In the genomic region with DNA sequence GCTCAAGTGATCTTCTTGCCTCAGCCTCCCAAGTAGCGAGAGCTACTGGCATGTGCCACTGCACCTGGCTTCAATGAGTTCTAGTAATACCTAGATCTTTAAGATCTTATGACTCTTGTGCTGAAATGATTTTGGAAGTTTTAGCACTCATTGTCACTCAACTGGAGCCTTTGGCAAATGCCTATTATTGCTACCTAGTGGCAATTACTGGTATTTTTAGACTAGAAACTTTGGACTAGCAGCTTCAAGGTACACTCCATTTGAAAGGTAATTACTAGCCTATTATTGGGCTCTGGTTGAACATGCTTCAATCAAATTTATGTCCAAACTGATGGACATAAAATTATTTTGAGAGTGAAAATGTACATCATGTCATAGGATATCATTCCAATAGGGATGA, we compare ENCODE assay signal across 22 cellular contexts.
A peak's percentile ranks its signal among the peaks of the same experiment; 100 is the strongest.
DNase-seq lines count a peak whose midpoint lies in the region; ATAC-seq and TF ChIP-seq lines count a peak whose summit lies in the region.
"Had no signal": no experiment of that assay in that cellular context is flagged by ENCODE, and none has a peak within 500 bp of the region (broad histone marks: within the 10 kb centered on the region; RNA-seq: fewer than 3 reads in every experiment).

No MANE protein-coding gene starts in this region.

- H3K4me1 ChIP-seq in PC-3 (ENCODE audit: insufficient read depth, low read length): no peaks in the 10 kb centered on the region
- H3K4me1 ChIP-seq: A549, Caco-2 had no signal

- TF ChIP-seq CTCF in 22Rv1 (IDR thresholded peaks at IDR 0.05): peak; percentile 40
- TF ChIP-seq CTCF in GM12872 (IDR thresholded peaks at IDR 0.05; ENCODE audit: insufficient read depth, low read depth, low read length): 0 out of 3 replicates have a peak, but pooled peaks have one; percentile 6
- peak; percentile 35 for TF ChIP-seq CTCF in PC-3 (conservative IDR thresholded peaks at IDR 0.05; ENCODE audit: low read depth, low read length)
- peak; percentile 29 for TF ChIP-seq CTCF in neural crest cell (conservative IDR thresholded peaks at IDR 0.05)

- H3K4me3 ChIP-seq in PC-3 (ENCODE audit: low read length): no peak overlapping the region
- H3K4me3 ChIP-seq: A549, K562 had no signal

- peaks cover 3% of the 10 kb centered on the region for H3K27me3 Mint-ChIP-seq in neural crest cell (ENCODE audit: low read depth)

- no peaks in the 10 kb centered on the region for H3K9me2 ChIP-seq in PC-3 (replicated peaks; ENCODE audit: low read length)

- no peaks in the 10 kb centered on the region for H3K79me2 ChIP-seq in PC-3 (ENCODE audit: low read length)

- no peak overlapping the region for H2AFZ ChIP-seq in PC-3 (ENCODE audit: low read length)

- H3K27me3 ChIP-seq in PC-3 (ENCODE audit: low read length): peaks cover 16% of the 10 kb centered on the region

- H3K27ac Mint-ChIP-seq in neural crest cell (ENCODE audit: unreplicated experiment): no peak overlapping the region

- H3K27ac ChIP-seq in 22Rv1 (no peak overlapping the region), PC-3 (ENCODE audit: low read length) (no peak overlapping the region)
- H3K27ac ChIP-seq: A549 had no signal

- H3K4me2 ChIP-seq in PC-3 (ENCODE audit: low read length): no peak overlapping the region
- H3K4me2 ChIP-seq: A549 had no signal

- no peaks in the 10 kb centered on the region for H3K36me3 ChIP-seq in PC-3 (ENCODE audit: low read depth, low read length)

- intact Hi-C loops in PC-3 (cut with micrococcal nuclease) (no loop called here), Right ventricle myocardium superior (cut with DNase I) (no loop called here)

- H3K9me3 Mint-ChIP-seq in neural crest cell: peaks cover 11% of the 10 kb centered on the region
- H3K9me3 Mint-ChIP-seq: CD8-positive, alpha-beta T cell had no signal

- POLR2A ChIA-PET in PC-3 (lab: Charles Lee; ENCODE audit: unreplicated experiment): no interaction called here

- no peaks in the 10 kb centered on the region for H3K9me3 ChIP-seq in PC-3 (ENCODE audit: low read length)
- H3K9me3 ChIP-seq: A549, Caco-2 had no signal

- no peak overlapping the region for H3K4me3 Mint-ChIP-seq in neural crest cell
- H3K4me3 Mint-ChIP-seq: CD8-positive, alpha-beta T cell had no signal

- H3K9ac ChIP-seq in PC-3 (ENCODE audit: low read length): no peak overlapping the region

- DNase-seq in PC-3 (peak; percentile 3), neural crest cell (ENCODE audit: low read depth, low spot score) (no peak), Right ventricle myocardium superior (no peak), A172 (ENCODE audit: low spot score) (no peak)
- DNase-seq: C1 segment of cervical spinal cord; Caco-2; CD8-positive, alpha-beta T cell; DMS79; GF-D8; Kasumi-1; MM.1S; NCI-H1694 treated with DMSO at 0.1 percent for 48 hours; NCI-H2081; NCI-H2227 treated with DMSO at 0.1 percent for 48 hours; NCI-H526 treated with DMSO at 0.1 percent for 48 hours; RPMI8226; SHP77 had no signal

- ATAC-seq in PC-3 (no peak), Right ventricle myocardium superior (ENCODE audit: poor library complexity) (no peak), HG03342 (IDR thresholded peaks at IDR 0.05; ENCODE audit: unreplicated experiment) (no peak)
- ATAC-seq: A549; CD8-positive, alpha-beta T cell; K562 had no signal

- no peaks in the 10 kb centered on the region for H3F3A ChIP-seq in PC-3 (ENCODE audit: low read length, unreplicated experiment)

- no peaks in the 10 kb centered on the region for H4K20me1 ChIP-seq in PC-3 (ENCODE audit: low read length)

- H3K4me1 Mint-ChIP-seq in neural crest cell: no peaks in the 10 kb centered on the region

- no TSS peak for BruUV-seq in PC-3 (replicated peaks; lab: Mats Ljungman, UMichigan)

- CTCF ChIA-PET in PC-3 (lab: Charles Lee): no interaction called here

- no peaks in the 10 kb centered on the region for H3K36me3 Mint-ChIP-seq in neural crest cell (ENCODE audit: low read depth)
- H3K36me3 Mint-ChIP-seq: CD8-positive, alpha-beta T cell had no signal
